8 cellular contexts compared by ENCODE assay signal in genomic region chr2:219279151-219279915, GRCh38.
DNase-seq lines count a peak whose midpoint lies in the region; ATAC-seq, FAIRE-seq and TF ChIP-seq lines count a peak whose summit lies in the region.

DNAJB2 (plus strand) TSS chr2:219279366; CDS start chr2:219279834, 468 bp downstream.

- ATAC-seq in GM19035 (IDR thresholded peaks at IDR 0.05; ENCODE audit: unreplicated experiment) (peak; percentile 83), HG03354 (IDR thresholded peaks at IDR 0.05; ENCODE audit: poor library complexity, severe bottlenecking, unreplicated experiment) (peak; percentile 83)
- ATAC-seq in activated CD4-positive, CD25-positive, alpha-beta regulatory T cell treated with anti-CD3 and anti-CD28 coated beads, Interleukin-2, amount 50 U/mL, for 24 hours: peak; percentile 88 to 92

- peak; percentile 49 for FAIRE-seq in islet of Langerhans (lab: Jason Lieb, UNC)

- 0 out of 2 replicates have a peak, but pooled peaks have one; percentile 1 for TF ChIP-seq CTCF in AG09319 (IDR thresholded peaks at IDR 0.05; ENCODE audit: low read depth, low read length)

- DNase-seq in AG09319 (ENCODE audit: extremely low read depth, low read depth): peak; percentile 98
- peak; percentile 95 for DNase-seq in NCI-H446 treated with DMSO at 0.1 percent for 48 hours (lab: John Stamatoyannopoulos, UW)
- DNase-seq in cerebellar cortex (ENCODE audit: low spot score): peak; percentile 97
- peak; percentile 98 for DNase-seq in stimulated activated CD4-positive, alpha-beta T cell treated with anti-CD3 and anti-CD28 coated beads, Interleukin-12 subunit alpha, Interleukin-12 subunit beta, amount 100 ng/mL, for 4 hours

Comparison
In these comparisons a context has a peak if more than half of its experiments do, and no peak if none do; other contexts are left out.
1. Peak in every context shown above with its lines: DNase-seq and ATAC-seq.